23 cellular contexts compared by ENCODE assay signal in genomic region chr4:151679247-151679646, GRCh38.
"Had no signal": no experiment of that assay in that cellular context is flagged by ENCODE, and none has a peak within 500 bp of the region (broad histone marks: within the 10 kb centered on the region; RNA-seq: fewer than 3 reads in every experiment).

No MANE protein-coding gene starts in this region.

- H3K9me3 ChIP-seq: left lung, ovary, prostate gland, thoracic aorta, upper lobe of left lung had no signal

- H3K27ac ChIP-seq: left lung, ovary, prostate gland, thoracic aorta, upper lobe of left lung, WERI-Rb-1 had no signal

- H3K4me3 ChIP-seq: left lung, lung, ovary, prostate gland, thoracic aorta, upper lobe of left lung had no signal

- DNase-seq: activated CD4-positive, alpha-beta T cell treated with anti-CD3 and anti-CD28 coated beads for 1 hour; activated CD4-positive, alpha-beta T cell treated with anti-CD3 and anti-CD28 coated beads, Interleukin-2, amount 50 U/mL, for 1 hour; activated CD8-positive, alpha-beta T cell treated with anti-CD3 and anti-CD28 coated beads, Interleukin-2, amount 10 ng/mL, durations not matched to agents 7 days and 5 days; activated gamma-delta T cell treated with Interleukin-2 at 50 U/mL for 16 hours; activated T-cell treated with anti-CD3 and anti-CD28 coated beads, Interleukin-2, amount 50 U/mL, for 1 hour; aorta; foreskin melanocyte; hippocampal formation; kidney; left lung; naive thymus-derived CD8-positive, alpha-beta T cell; ovary; stimulated activated CD4-positive, alpha-beta T cell treated with anti-CD3 and anti-CD28 coated beads, Interleukin-4, amount 100 ng/mL, for 1 hour; stimulated activated naive CD4-positive, alpha-beta T cell treated with Interleukin-2 at 50 U/mL for 16 hours; T-helper 2 cell; upper lobe of left lung; WERI-Rb-1 had no signal

- H3K36me3 ChIP-seq: ovary, prostate gland, thoracic aorta, WERI-Rb-1 had no signal

- ATAC-seq: activated CD8-positive, alpha-beta T cell treated with anti-CD3 and anti-CD28 coated beads, Interleukin-2, amount 10 ng/mL, durations not matched to agents 7 days and 5 days; activated naive CD4-positive, alpha-beta T cell treated with anti-CD3 and anti-CD28 coated beads, Interleukin-2, amount 50 U/mL, for 72 hours; left lung; naive thymus-derived CD8-positive, alpha-beta T cell had no signal

- H3K27me3 ChIP-seq: left lung, ovary, upper lobe of left lung had no signal

- FAIRE-seq: endometrium, kidney, TTC549 had no signal

- H3K4me1 ChIP-seq: left lung, prostate gland had no signal
